1 cellular context compared by ENCODE assay signal in genomic region chr13:46213242-46213641, GRCh38.
TF ChIP-seq lines count a peak whose summit lies in the region.

No MANE protein-coding gene starts in this region.

TF ChIP-seq in K562, 482 proteins besides CTCF, POLR2A, EP300 and RAD21:
- TF ChIP-seq ATF2 (CRISPR knock-in tag; IDR thresholded peaks at IDR 0.05) = no peak
- TF ChIP-seq NUFIP1 (IDR thresholded peaks at IDR 0.05; ENCODE audit: partially characterized antibody) = no peak
- no peak for TF ChIP-seq POLR3A (IDR thresholded peaks at IDR 0.05; ENCODE audit: borderline replicate concordance, extremely low read depth, insufficient read depth, insufficient read length)
- no peak for TF ChIP-seq BACH1 (tag; IDR thresholded peaks at IDR 0.05)
- no peak for TF ChIP-seq PRMT5 (CRISPR knock-in tag; IDR thresholded peaks at IDR 0.05)
- TF ChIP-seq ZNF740 (CRISPR knock-in tag; IDR thresholded peaks at IDR 0.05) = no peak
- no peak for TF ChIP-seq ZNF740 (tag; IDR thresholded peaks at IDR 0.05)
- no peak for TF ChIP-seq ZNF274 (IDR thresholded peaks at IDR 0.05; ENCODE audit: borderline replicate concordance, low read depth, low read length)
- TF ChIP-seq FOXA1 (IDR thresholded peaks at IDR 0.05; ENCODE audit: borderline replicate concordance) = no peak
- no peak for TF ChIP-seq POLR2AphosphoS5 (IDR thresholded peaks at IDR 0.05; ENCODE audit: control insufficient read depth, insufficient read depth, low read depth, low read length)
- no peak for TF ChIP-seq KDM4B (IDR thresholded peaks at IDR 0.05; ENCODE audit: borderline replicate concordance in 2 of 2, low read depth in 1 of 2)
- no peak for TF ChIP-seq SNIP1 (IDR thresholded peaks at IDR 0.05; ENCODE audit: low read depth)
- no peak for TF ChIP-seq ZSCAN32 (CRISPR knock-in tag; IDR thresholded peaks at IDR 0.05)
- TF ChIP-seq MIER1 (IDR thresholded peaks at IDR 0.05; ENCODE audit: low read depth) = no peak
- TF ChIP-seq FOXK1 (CRISPR knock-in tag; IDR thresholded peaks at IDR 0.05; ENCODE audit: borderline replicate concordance) = no peak
- no peak for TF ChIP-seq ASH1L (IDR thresholded peaks at IDR 0.05; ENCODE audit: borderline replicate concordance, low read depth, partially characterized antibody)
- no peak for TF ChIP-seq PCBP1 (IDR thresholded peaks at IDR 0.05; ENCODE audit: low read depth, low read length, poor library complexity, severe bottlenecking)
